In the genomic region with DNA sequence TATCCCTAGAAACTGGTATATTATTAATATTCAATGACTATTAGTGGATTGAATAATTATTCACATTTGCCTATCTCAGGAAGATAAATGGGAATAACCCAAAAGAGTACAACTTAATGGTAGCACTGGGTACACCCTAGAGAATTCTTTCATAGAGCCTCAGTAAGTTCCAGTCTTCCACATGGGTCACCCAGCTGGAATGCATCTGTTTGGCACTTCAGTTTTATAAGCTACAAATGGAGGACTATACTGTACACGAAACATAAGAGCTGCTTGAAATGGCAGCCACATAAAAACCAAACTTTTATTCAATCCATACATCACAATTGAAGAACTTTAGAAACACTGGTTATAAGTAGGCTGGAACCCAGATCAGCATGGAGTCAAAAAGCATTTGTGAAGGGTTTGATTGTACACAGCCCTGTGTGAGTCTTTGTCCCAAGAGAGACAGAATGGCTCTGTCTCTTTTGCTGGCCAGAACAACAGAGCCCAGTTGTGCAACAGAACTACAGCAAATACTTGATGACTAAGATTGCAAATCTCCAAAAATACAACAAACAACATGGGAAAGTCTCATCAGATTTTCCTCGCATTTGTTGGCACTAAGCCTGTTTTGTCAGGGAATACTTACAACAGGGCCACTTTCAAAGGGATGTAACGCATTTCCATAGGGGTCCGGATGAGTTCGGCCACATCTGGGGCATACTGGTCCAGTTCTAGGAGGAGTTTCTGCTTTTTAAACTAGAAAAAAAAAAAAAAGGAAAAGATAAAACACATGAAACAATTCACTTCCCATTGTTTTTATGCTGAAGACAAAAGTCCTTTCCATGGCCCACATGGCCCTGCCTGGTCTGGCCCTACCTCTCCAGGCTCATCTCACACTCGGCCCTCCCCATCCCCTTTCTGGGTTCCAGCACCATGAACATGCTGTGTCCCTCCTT, we compare ENCODE assay signal across 12 cellular contexts. TPM values are rescaled to one million over a fixed set of nuclear protein-coding genes. Genes with fewer than 3 reads are reported as not detected.
DNase-seq lines count a peak whose midpoint lies in the region; ATAC-seq, FAIRE-seq and TF ChIP-seq lines count a peak whose summit lies in the region.
"Had no signal": no experiment of that assay in that cellular context is flagged by ENCODE, and none has a peak within 500 bp of the region (broad histone marks: within the 10 kb centered on the region; RNA-seq: fewer than 3 reads in every experiment).

No MANE protein-coding gene starts in this region.

- H3K4me1 ChIP-seq in A549 (peaks cover 28% of the 10 kb centered on the region), adipocyte (ENCODE audit: control insufficient read depth, insufficient read depth, low read length) (peaks cover 36% of the 10 kb centered on the region)

- POLR2A ChIA-PET in A549 (lab: Yijun Ruan, JAX) = no interaction called here

- 74% methylated on average over 6 of the region's 6 CpGs for WGBS in A549 (ENCODE audit: missing lambda C conversion rate)

- H3K27me3 ChIP-seq in adipocyte (replicated peaks; ENCODE audit: control insufficient read depth, insufficient read depth, low read length) = no peaks in the 10 kb centered on the region

- H3K9ac ChIP-seq in adipocyte (ENCODE audit: low read length) = peak overlapping the region; percentile 35

- TF ChIP-seq CTCF in A549 (IDR thresholded peaks at IDR 0.05) (no peak), fibroblast of the aortic adventitia (IDR thresholded peaks at IDR 0.05; ENCODE audit: insufficient read depth, low read length) (no peak)

- H3K36me3 ChIP-seq in adipocyte (ENCODE audit: control insufficient read depth, insufficient read depth, low read length, severe bottlenecking) = peaks cover 3% of the 10 kb centered on the region

- TF ChIP-seq POLR2A in A549 (IDR thresholded peaks at IDR 0.05; ENCODE audit: low read length) = no peak

- TF ChIP-seq RAD21 in A549 (conservative IDR thresholded peaks at IDR 0.05 in 1 of 2, IDR thresholded peaks at IDR 0.05 in 1 of 2) = no peak

- FAIRE-seq in A549 (lab: Jason Lieb, UNC) = no peak
- FAIRE-seq: H1 had no signal

- no peak overlapping the region for H3K4me3 ChIP-seq in A549
- H3K4me3 ChIP-seq in adipocyte (ENCODE audit: low read length) = peak overlapping the region; percentile 63
- no peak overlapping the region for H3K4me3 ChIP-seq in fibroblast of the aortic adventitia (ENCODE audit: low read depth, low read length)

- no peaks in the 10 kb centered on the region for H3K9me3 ChIP-seq in A549
- no peaks in the 10 kb centered on the region for H3K9me3 ChIP-seq in adipocyte (ENCODE audit: control insufficient read depth, low read length)

- CTCF ChIA-PET in A549 (lab: Yijun Ruan, JAX) = interaction anchor here (1.0 kb wide), 1 partner anchor 11 kb away, joined by 3 read pairs; no protein-coding TSS in a partner anchor

- no peak overlapping the region for H3K27ac ChIP-seq in A549

- peak in 1 of 2 experiments; percentile 31 for DNase-seq in A549 (ENCODE audit: low read depth in 1 of 2, low spot score in 1 of 2)
- peak; percentile 95 for DNase-seq in adipocyte (ENCODE audit: low read depth)
- DNase-seq in fibroblast of the aortic adventitia (ENCODE audit: low read depth) = peak; percentile 82
- DNase-seq in myocyte (ENCODE audit: low read depth) = peak; percentile 60
- no peak for DNase-seq in NCI-H1105 treated with DMSO at 0.1 percent for 48 hours (lab: John Stamatoyannopoulos, UW)
- no peak for DNase-seq in HUDEP-2 (lab: John Stamatoyannopoulos, UW; ENCODE audit: unreplicated experiment in 76 of 76)
- DNase-seq: 8988T; stimulated activated naive CD4-positive, alpha-beta T cell treated with Interleukin-2 at 50 U/mL for 16 hours; SW 1271 had no signal

- TF ChIP-seq EP300 in A549 (IDR thresholded peaks at IDR 0.05) = no peak; a peak in 1 of 5 replicates

- H3K4me2 ChIP-seq in A549 = peak overlapping the region; percentile 15; the same call in 2 of the 3 replicates

- ATAC-seq in A549 (peak in 1 of 2 experiments; percentile 54; a peak in 4 of 6 replicates), GM19023 (IDR thresholded peaks at IDR 0.05; ENCODE audit: unreplicated experiment) (no peak), GM21529 (IDR thresholded peaks at IDR 0.05; ENCODE audit: unreplicated experiment) (no peak)

TF ChIP-seq in A549, 52 proteins besides CTCF, POLR2A, EP300 and RAD21:
- TF ChIP-seq CEBPB (IDR thresholded peaks at IDR 0.05) (peak; percentile 49 to 80; a peak in 2 of 4 replicates), POLR2AphosphoS2 (conservative IDR thresholded peaks at IDR 0.05; ENCODE audit: low read length) (no peak), RARB (CRISPR knock-in tag; IDR thresholded peaks at IDR 0.05) (no peak), FOSL2 (IDR thresholded peaks at IDR 0.05) (no peak), FOSL2 (CRISPR knock-in tag; IDR thresholded peaks at IDR 0.05) (peak; percentile 44), ELK1 (IDR thresholded peaks at IDR 0.05; ENCODE audit: low read depth, low read length) (no peak), RCOR1 (IDR thresholded peaks at IDR 0.05; ENCODE audit: low read depth, low read length) (no peak), REST (IDR thresholded peaks at IDR 0.05) (no peak), CHD2 (IDR thresholded peaks at IDR 0.05; ENCODE audit: low read length, partially characterized antibody) (no peak), NFE2L2 (conservative IDR thresholded peaks at IDR 0.05; ENCODE audit: low read length) (no peak), CHD4 (IDR thresholded peaks at IDR 0.05; ENCODE audit: borderline replicate concordance) (no peak)
- TF ChIP-seq, protein P1, sequence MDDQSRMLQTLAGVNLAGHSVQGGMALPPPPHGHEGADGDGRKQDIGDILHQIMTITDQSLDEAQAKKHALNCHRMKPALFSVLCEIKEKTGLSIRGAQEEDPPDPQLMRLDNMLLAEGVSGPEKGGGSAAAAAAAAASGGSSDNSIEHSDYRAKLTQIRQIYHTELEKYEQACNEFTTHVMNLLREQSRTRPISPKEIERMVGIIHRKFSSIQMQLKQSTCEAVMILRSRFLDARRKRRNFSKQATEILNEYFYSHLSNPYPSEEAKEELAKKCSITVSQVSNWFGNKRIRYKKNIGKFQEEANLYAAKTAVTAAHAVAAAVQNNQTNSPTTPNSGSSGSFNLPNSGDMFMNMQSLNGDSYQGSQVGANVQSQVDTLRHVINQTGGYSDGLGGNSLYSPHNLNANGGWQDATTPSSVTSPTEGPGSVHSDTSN (IDR thresholded peaks at IDR 0.05) = no peak
- TF ChIP-seq, protein P2, sequence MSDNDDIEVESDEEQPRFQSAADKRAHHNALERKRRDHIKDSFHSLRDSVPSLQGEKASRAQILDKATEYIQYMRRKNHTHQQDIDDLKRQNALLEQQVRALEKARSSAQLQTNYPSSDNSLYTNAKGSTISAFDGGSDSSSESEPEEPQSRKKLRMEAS (IDR thresholded peaks at IDR 0.05) = no peak

RNA-seq across cellular contexts. Expression of gene PIGU, which starts 39.4 kb away (rescaled TPM):
- polyA plus RNA-seq in A549 (2011; rRNA removed) (100 and 103 TPM in 2 replicates), A549 (2017; fragmentation: RNase III; extraction: RNeasy Plus Mini Kit Qiagen cat#74134 plus additional on column Dnase treatment) (26.0 to 27.8 TPM (median 26.2 TPM) in 3 replicates)
- polyA plus RNA-seq in A549 (2012; cell fraction: cytosol; rRNA removed) = 35.7 and 41.3 TPM in 2 replicates
- 38.1 and 44.9 TPM in 2 replicates for polyA plus RNA-seq in A549 (2012; cell fraction: nucleus; rRNA removed)
- polyA minus RNA-seq in A549 (2011; rRNA and poly(A)+ RNA removed) = 63.6 and 72.2 TPM in 2 replicates
- total RNA-seq in fibroblast of the aortic adventitia (ENCODE audit: low replicate concordance) (3.7 and 21.1 TPM in 2 replicates), myocyte (24.4 and 27.0 TPM in 2 replicates)
- polyA plus RNA-seq in myocyte (2012) = 24.3 TPM

Comparison
In these comparisons a context has a peak if more than half of its experiments do, and no peak if none do; other contexts are left out.
1. DNase-seq: peak in adipocyte (single experiment), fibroblast of the aortic adventitia (single experiment) and myocyte (single experiment); none in NCI-H1105 treated with DMSO at 0.1 percent for 48 hours (single experiment) and HUDEP-2 (0 of 76).